In the genomic region with DNA sequence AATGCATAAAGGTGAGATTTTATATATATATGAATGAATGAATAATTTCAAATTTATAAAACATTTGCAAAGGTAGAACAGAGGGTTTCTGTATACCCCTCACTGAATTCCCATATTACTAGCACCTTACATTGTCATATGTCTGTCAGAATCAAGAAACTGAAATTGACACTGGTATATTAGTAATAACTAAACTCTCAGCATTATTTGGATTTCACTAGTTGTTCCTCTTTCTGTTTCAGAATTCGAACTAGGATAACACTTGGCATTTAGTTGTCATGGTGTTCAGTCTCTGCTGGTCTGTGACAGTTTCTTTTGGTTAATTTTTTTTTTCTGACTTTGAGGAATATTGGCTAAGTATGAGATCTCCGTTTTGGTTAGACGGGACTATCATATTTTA, we compare ENCODE assay signal across 20 cellular contexts.
DNase-seq lines count a peak whose midpoint lies in the region; ATAC-seq, FAIRE-seq and TF ChIP-seq lines count a peak whose summit lies in the region.
"Had no signal": no experiment of that assay in that cellular context is flagged by ENCODE, and none has a peak within 500 bp of the region (broad histone marks: within the 10 kb centered on the region; RNA-seq: fewer than 3 reads in every experiment).

No MANE protein-coding gene starts in this region.

- WGBS in pancreas, 2 donors: 64 to 76% methylated on average over 3 of the region's 3 CpGs

- TF ChIP-seq CTCF in GM10248 (IDR thresholded peaks at IDR 0.05; ENCODE audit: control extremely low read depth, extremely low read depth, low read depth, missing control alignments) (no peak), pancreas (IDR thresholded peaks at IDR 0.05) (no peak)

- no peaks in the 10 kb centered on the region for H3K4me1 ChIP-seq in pancreas
- H3K4me1 ChIP-seq: BLaER1 treated with 17β-estradiol and CSF1 and Interleukin-3, amounts not matched to agents 10 nM and 100 nM; gastrocnemius medialis; prostate gland; suprapubic skin had no signal

- H3K9me3 ChIP-seq in pancreas: no peaks in the 10 kb centered on the region
- H3K9me3 ChIP-seq: BLaER1 treated with 17β-estradiol and CSF1 and Interleukin-3, amounts not matched to agents 10 nM and 100 nM; gastrocnemius medialis; prostate gland; suprapubic skin had no signal

- DNase-seq in GM10248 (ENCODE audit: extremely low spot score) (peak; percentile 15), pancreas (no peak), NCI-H2081 (lab: John Stamatoyannopoulos, UW) (no peak), NCI-H128 (lab: John Stamatoyannopoulos, UW; ENCODE audit: unreplicated experiment) (no peak)
- no peak for DNase-seq in stimulated activated CD4-positive, alpha-beta T cell treated with anti-CD3 and anti-CD28 coated beads, Interleukin-4, amount 100 ng/mL, for 1 hour
- DNase-seq: activated CD4-positive, alpha-beta memory T cell treated with anti-CD3 and anti-CD28 coated beads, Interleukin-2, amount 10 ng/mL, durations not matched to agents 7 days and 5 days; amniotic stem cell; DMS53; gastrocnemius medialis; NCI-H1930; NCI-H524 treated with DMSO at 0.1 percent for 48 hours had no signal

- POLR2A ChIA-PET in GM10248 (lab: Yijun Ruan, JAX): no interaction called here

- FAIRE-seq in pancreas (lab: Jason Lieb, UNC): no peak

- intact Hi-C loops in pancreas (cut with DNase I): no loop called here

- no peak overlapping the region for H3K27ac ChIP-seq in pancreas
- H3K27ac ChIP-seq: 22Rv1; BLaER1 treated with 17β-estradiol and CSF1 and Interleukin-3, amounts not matched to agents 10 nM and 100 nM; gastrocnemius medialis; prostate gland; suprapubic skin had no signal

- H3K4me3 ChIP-seq in pancreas: no peak overlapping the region
- H3K4me3 ChIP-seq: BLaER1 treated with 17β-estradiol and CSF1 and Interleukin-3, amounts not matched to agents 10 nM and 100 nM; gastrocnemius medialis; prostate gland; suprapubic skin had no signal

- CTCF ChIA-PET in GM10248 (lab: Yijun Ruan, JAX): no interaction called here

- no peaks in the 10 kb centered on the region for H3K36me3 ChIP-seq in pancreas
- H3K36me3 ChIP-seq: BLaER1 treated with 17β-estradiol and CSF1 and Interleukin-3, amounts not matched to agents 10 nM and 100 nM; gastrocnemius medialis; prostate gland; suprapubic skin had no signal

- ATAC-seq in GM19035 (IDR thresholded peaks at IDR 0.05; ENCODE audit: unreplicated experiment) (peak; percentile 83), HG02571 (IDR thresholded peaks at IDR 0.05; ENCODE audit: unreplicated experiment) (peak; percentile 84), HG03135 (IDR thresholded peaks at IDR 0.05; ENCODE audit: unreplicated experiment) (peak; percentile 85), pancreas (no peak)
- ATAC-seq: gastrocnemius medialis, Panc1, SK-N-SH treated with all-trans-retinoic acid at 6 μM for 48 hours had no signal

- H3K27me3 ChIP-seq in pancreas: no peaks in the 10 kb centered on the region
- H3K27me3 ChIP-seq: BLaER1 treated with 17β-estradiol and CSF1 and Interleukin-3, amounts not matched to agents 10 nM and 100 nM; gastrocnemius medialis; suprapubic skin had no signal

Comparison
In these comparisons a context has a peak if more than half of its experiments do, and no peak if none do; other contexts are left out.
1. ATAC-seq: peak in GM19035 (single experiment), HG02571 (single experiment) and HG03135 (single experiment); none in pancreas (0 of 4).